8 cellular contexts compared by ENCODE assay signal in the genomic region with DNA sequence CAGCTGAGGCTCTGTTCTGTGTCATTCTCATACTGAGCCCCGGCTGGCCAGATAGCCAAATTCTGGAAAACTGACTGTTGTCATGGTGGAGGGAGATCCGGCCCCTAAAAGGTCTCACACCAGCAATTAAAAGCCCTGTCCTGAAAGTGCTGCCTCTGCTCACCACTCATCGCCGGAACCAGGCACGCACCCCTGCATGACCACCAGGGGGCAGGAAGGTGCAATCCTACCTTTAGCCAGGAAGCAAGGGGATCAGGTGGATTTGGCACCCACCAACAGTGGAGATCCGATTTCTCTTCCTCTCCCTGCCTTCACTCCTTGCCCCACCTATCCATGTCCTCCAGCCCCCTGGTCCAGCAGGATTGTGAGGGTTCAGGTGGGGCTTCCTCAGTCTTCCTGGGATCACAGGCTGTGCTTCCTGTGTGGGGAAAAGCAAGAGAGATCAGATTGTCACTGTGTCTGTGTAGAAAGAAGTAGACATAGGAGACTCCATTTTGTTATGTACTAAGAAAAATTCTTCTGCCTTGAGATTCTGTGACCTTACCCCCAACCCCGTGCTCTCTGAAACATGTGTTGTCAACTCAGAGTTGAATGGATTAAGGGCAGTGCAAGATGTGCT. TPM values are rescaled to one million over a fixed set of nuclear protein-coding genes. Genes with fewer than 3 reads are reported as not detected.
DNase-seq lines count a peak whose midpoint lies in the region; ATAC-seq and TF ChIP-seq lines count a peak whose summit lies in the region.

No MANE protein-coding gene starts in this region.

- CTCF ChIA-PET in Panc1 (lab: Charles Lee): no interaction called here

- H3K27ac ChIP-seq in Panc1 (ENCODE audit: low read length): no peak overlapping the region
- H3K27ac ChIP-seq in parathyroid adenoma: no peak overlapping the region
- H3K27ac ChIP-seq in uterus: no peak overlapping the region

- POLR2A ChIA-PET in Panc1 (lab: Charles Lee): no interaction called here

- H3K9me3 ChIP-seq in Panc1 (ENCODE audit: control insufficient read depth, insufficient read depth, low read depth, low read length) (no peaks in the 10 kb centered on the region), parathyroid adenoma (ENCODE audit: control insufficient read depth, low read length) (no peaks in the 10 kb centered on the region), uterus (no peaks in the 10 kb centered on the region)

- TF ChIP-seq CTCF in Panc1 (IDR thresholded peaks at IDR 0.05): peak; percentile 91
- peak; percentile 95 for TF ChIP-seq CTCF in parathyroid adenoma (IDR thresholded peaks at IDR 0.05)
- peak; percentile 62 to 86 (median 74) for TF ChIP-seq CTCF in uterus (IDR thresholded peaks at IDR 0.05)

- no peak overlapping the region for H3K9ac ChIP-seq in parathyroid adenoma

- ATAC-seq in HG03354 (IDR thresholded peaks at IDR 0.05; ENCODE audit: poor library complexity, severe bottlenecking, unreplicated experiment) (peak; percentile 62), Panc1 (peak; percentile 87), GM19023 (IDR thresholded peaks at IDR 0.05; ENCODE audit: unreplicated experiment) (no peak)

- H3K4me2 ChIP-seq in parathyroid adenoma (ENCODE audit: low read length): no peak overlapping the region

- no peaks in the 10 kb centered on the region for H3K79me2 ChIP-seq in parathyroid adenoma

- in situ Hi-C loops in Caki2 (cut with HindIII; ENCODE audit: low pct_unique_long_range_greater_than_20kb, low sequenced_read_pairs): no loop called here
- in situ Hi-C loops in Panc1 (cut with HindIII; ENCODE audit: low pct_unique_long_range_greater_than_20kb, low sequenced_read_pairs): no loop called here

- DNase-seq in Caki2 (ENCODE audit: low read depth) (peak; percentile 30), Panc1 (ENCODE audit: low read depth, low spot score) (peak; percentile 42), activated T-helper 1 cell treated with Interleukin-2 at 50 U/mL for 16 hours (ENCODE audit: low read depth) (peak; percentile 56), fibroblast of the conjunctiva (ENCODE audit: low read depth) (peak; percentile 9), uterus (peak; percentile 48 to 52)

- no peaks in the 10 kb centered on the region for H3K27me3 ChIP-seq in Panc1 (ENCODE audit: control insufficient read depth, insufficient read depth, low read length)
- H3K27me3 ChIP-seq in parathyroid adenoma (ENCODE audit: control insufficient read depth, insufficient read depth, low read length): no peaks in the 10 kb centered on the region
- H3K27me3 ChIP-seq in uterus: no peaks in the 10 kb centered on the region

- BruUV-seq in Panc1 (replicated peaks; lab: Mats Ljungman, UMichigan): no TSS peak

- H3K4me1 ChIP-seq in Panc1 (ENCODE audit: control insufficient read depth, insufficient read depth, low read length): no peaks in the 10 kb centered on the region
- no peaks in the 10 kb centered on the region for H3K4me1 ChIP-seq in parathyroid adenoma
- peaks cover 0 to 8% of the 10 kb centered on the region in 2 donors for H3K4me1 ChIP-seq in uterus

- H3K4me3 ChIP-seq in Panc1 (ENCODE audit: low read depth in 2 of 2, low read length in 2 of 2) (no peak overlapping the region), parathyroid adenoma (ENCODE audit: low read depth, low read length) (no peak overlapping the region), uterus (no peak overlapping the region)

- H3K36me3 ChIP-seq in Panc1 (ENCODE audit: control insufficient read depth, insufficient read depth, low read length) (no peaks in the 10 kb centered on the region), parathyroid adenoma (ENCODE audit: control insufficient read depth, insufficient read depth, low read length) (no peaks in the 10 kb centered on the region), uterus (no peaks in the 10 kb centered on the region)

- H2AFZ ChIP-seq in parathyroid adenoma: no peak overlapping the region

- intact Hi-C loops in Panc1 (cut with micrococcal nuclease; ENCODE audit: unreplicated experiment): loop anchor here (2.0 kb wide), 1 partner anchor 95 kb away; no protein-coding TSS in a partner anchor
- intact Hi-C loops in uterus (cut with DNase I; ENCODE audit: low total_unique reads): no loop called here

- no peak for TF ChIP-seq POLR2A in uterus (IDR thresholded peaks at IDR 0.05)

RNA-seq across cellular contexts. Expression of a gene that starts 16.1 kb away (rescaled TPM):
- total RNA-seq in Caki2 (2014; rRNA removed; shearing (Covaris generic); ENCODE audit: low replicate concordance): 0.03 TPM in 2 replicates
- 0.59 TPM for total RNA-seq in Panc1 (2021; ENCODE audit: unreplicated experiment)
- polyA plus RNA-seq in Panc1 (2012; ENCODE audit: insufficient read length): 1.3 TPM
- total RNA-seq in uterus: 1 to 10 TPM in 2 of 4 donors, under 1 TPM in 1, not detected in 1; under 0.01 to 6.1 (median 5.3) TPM

RNA-seq across cellular contexts. Expression of a gene that starts 48.0 kb away (rescaled TPM):
- total RNA-seq in Caki2 (2014; rRNA removed; shearing (Covaris generic); ENCODE audit: low replicate concordance): 3.8 and 7.1 TPM in 2 replicates
- 5.0 TPM for total RNA-seq in Panc1 (2021; ENCODE audit: unreplicated experiment)
- polyA plus RNA-seq in Panc1 (2012; ENCODE audit: insufficient read length): 9.5 TPM
- total RNA-seq in uterus: 10 to 100 TPM in 3 of 4 donors, 1 to 10 TPM in 1; 7.1 to 21.0 (median 20.7) TPM

RNA-seq across cellular contexts. Expression of a gene that starts 49.7 kb away (rescaled TPM):
- total RNA-seq in Caki2 (2014; rRNA removed; shearing (Covaris generic); ENCODE audit: low replicate concordance): 13.2 and 25.6 TPM in 2 replicates
- total RNA-seq in Panc1 (2021; ENCODE audit: unreplicated experiment): 12.1 TPM
- polyA plus RNA-seq in Panc1 (2012; ENCODE audit: insufficient read length): 12.5 TPM
- 10 to 100 TPM in 2 of 4 donors, 1 to 10 TPM in 1, under 1 TPM in 1; 0.77 to 26.5 (median 11.4) TPM for total RNA-seq in uterus
